20 cellular contexts compared by ENCODE assay signal in genomic region chr6:79188885-79189505, GRCh38. TPM values are rescaled to one million over a fixed set of nuclear protein-coding genes. Genes with fewer than 3 reads are reported as not detected.
DNase-seq lines count a peak whose midpoint lies in the region; ATAC-seq and TF ChIP-seq lines count a peak whose summit lies in the region.
"Had no signal": no experiment of that assay in that cellular context is flagged by ENCODE, and none has a peak within 500 bp of the region (broad histone marks: within the 10 kb centered on the region; RNA-seq: fewer than 3 reads in every experiment).

No MANE protein-coding gene starts in this region.

- peak; percentile 2 for DNase-seq in H7
- DNase-seq in astrocyte of the hippocampus (ENCODE audit: low read depth, low spot score): peak; percentile 88
- DNase-seq in globus pallidus (ENCODE audit: low spot score): peak; percentile 11
- peak; percentile 27 for DNase-seq in putamen (ENCODE audit: low spot score)
- DNase-seq in activated CD4-positive, alpha-beta memory T cell treated with anti-CD3 and anti-CD28 coated beads for 36 hours: no peak
- DNase-seq in GM20000 (ENCODE audit: low spot score): no peak
- DNase-seq: ACHN; Calu3; CD4-positive, alpha-beta T cell; DMS79 treated with DMSO at 0.1 percent for 48 hours; GDM1; KG1; NCI-H1105 treated with DMSO at 0.1 percent for 48 hours; NCI-H187; NCI-H526 treated with DMSO at 0.1 percent for 48 hours; NK-92 treated with Interleukin-12 subunit alpha and Interleukin-12 subunit beta, amount 100 ng/mL, for 24 hours; OCI-M1; RPMI8226 had no signal

- no peaks in the 10 kb centered on the region for H3K36me3 ChIP-seq in H7 (replicated peaks; ENCODE audit: control insufficient read depth, insufficient read depth, low read length)

- H3K4me1 Mint-ChIP-seq in activated CD4-positive, alpha-beta memory T cell treated with anti-CD3 and anti-CD28 coated beads for 36 hours (ENCODE audit: low read depth): no peaks in the 10 kb centered on the region
- H3K4me1 Mint-ChIP-seq: B cell had no signal

- no peak for ATAC-seq in GM19452 (IDR thresholded peaks at IDR 0.05; ENCODE audit: unreplicated experiment)

- H3K4me3 Mint-ChIP-seq in activated CD4-positive, alpha-beta memory T cell treated with anti-CD3 and anti-CD28 coated beads for 36 hours: no peak overlapping the region
- H3K4me3 Mint-ChIP-seq: B cell; CD4-positive, alpha-beta T cell had no signal

- intact Hi-C loops in activated CD4-positive, alpha-beta memory T cell treated with anti-CD3 and anti-CD28 coated beads for 36 hours (cut with micrococcal nuclease): no loop called here

- H3K9me3 Mint-ChIP-seq in activated CD4-positive, alpha-beta memory T cell treated with anti-CD3 and anti-CD28 coated beads for 36 hours: peaks cover 20% of the 10 kb centered on the region

- peaks cover 16% of the 10 kb centered on the region for H3K36me3 Mint-ChIP-seq in activated CD4-positive, alpha-beta memory T cell treated with anti-CD3 and anti-CD28 coated beads for 36 hours

- no peak overlapping the region for H3K4me3 ChIP-seq in H7 (ENCODE audit: insufficient read depth, low read depth, low read length)

- CTCF ChIA-PET in activated CD4-positive, alpha-beta memory T cell treated with anti-CD3 and anti-CD28 coated beads for 36 hours (lab: Charles Lee): no interaction called here

- H3K27ac Mint-ChIP-seq in activated CD4-positive, alpha-beta memory T cell treated with anti-CD3 and anti-CD28 coated beads for 36 hours: no peak overlapping the region
- H3K27ac Mint-ChIP-seq: B cell; CD4-positive, alpha-beta T cell had no signal

- TF ChIP-seq CTCF in GM20000 (IDR thresholded peaks at IDR 0.05; ENCODE audit: extremely low read depth, missing control alignments): no peak

- H3K27me3 ChIP-seq in H7 (ENCODE audit: control insufficient read depth, insufficient read depth, low read length): no peaks in the 10 kb centered on the region

- POLR2A ChIA-PET in activated CD4-positive, alpha-beta memory T cell treated with anti-CD3 and anti-CD28 coated beads for 36 hours (lab: Charles Lee): no interaction called here

- H3K27me3 Mint-ChIP-seq in activated CD4-positive, alpha-beta memory T cell treated with anti-CD3 and anti-CD28 coated beads for 36 hours: peaks cover 3% of the 10 kb centered on the region
- H3K27me3 Mint-ChIP-seq: CD4-positive, alpha-beta T cell had no signal

RNA-seq across cellular contexts. Expression of gene HMGN3, which starts 45.5 kb away (rescaled TPM):
- 89.6 and 95.9 TPM in 2 replicates for total RNA-seq in H7 (2014; rRNA removed; shearing (Covaris generic))
- total RNA-seq in activated CD4-positive, alpha-beta memory T cell treated with anti-CD3 and anti-CD28 coated beads for 36 hours: 10 to 100 TPM; 37.4 to 39.8 TPM

Comparison
In these comparisons a context has a peak if more than half of its experiments do, and no peak if none do; other contexts are left out.
1. DNase-seq: peak in H7 (single experiment), astrocyte of the hippocampus (single experiment), globus pallidus (single experiment) and putamen (single experiment); none in activated CD4-positive, alpha-beta memory T cell treated with anti-CD3 and anti-CD28 coated beads for 36 hours (single experiment) and GM20000 (single experiment).